Comparison of ENCODE assay signal across 1 cellular context in genomic region chr5:65766781-65767180, GRCh38.
TF ChIP-seq lines count a peak whose summit lies in the region.

No MANE protein-coding gene starts in this region.

TF ChIP-seq in WTC11, 78 proteins besides CTCF, POLR2A, EP300 and RAD21:
- TF ChIP-seq, protein P1, sequence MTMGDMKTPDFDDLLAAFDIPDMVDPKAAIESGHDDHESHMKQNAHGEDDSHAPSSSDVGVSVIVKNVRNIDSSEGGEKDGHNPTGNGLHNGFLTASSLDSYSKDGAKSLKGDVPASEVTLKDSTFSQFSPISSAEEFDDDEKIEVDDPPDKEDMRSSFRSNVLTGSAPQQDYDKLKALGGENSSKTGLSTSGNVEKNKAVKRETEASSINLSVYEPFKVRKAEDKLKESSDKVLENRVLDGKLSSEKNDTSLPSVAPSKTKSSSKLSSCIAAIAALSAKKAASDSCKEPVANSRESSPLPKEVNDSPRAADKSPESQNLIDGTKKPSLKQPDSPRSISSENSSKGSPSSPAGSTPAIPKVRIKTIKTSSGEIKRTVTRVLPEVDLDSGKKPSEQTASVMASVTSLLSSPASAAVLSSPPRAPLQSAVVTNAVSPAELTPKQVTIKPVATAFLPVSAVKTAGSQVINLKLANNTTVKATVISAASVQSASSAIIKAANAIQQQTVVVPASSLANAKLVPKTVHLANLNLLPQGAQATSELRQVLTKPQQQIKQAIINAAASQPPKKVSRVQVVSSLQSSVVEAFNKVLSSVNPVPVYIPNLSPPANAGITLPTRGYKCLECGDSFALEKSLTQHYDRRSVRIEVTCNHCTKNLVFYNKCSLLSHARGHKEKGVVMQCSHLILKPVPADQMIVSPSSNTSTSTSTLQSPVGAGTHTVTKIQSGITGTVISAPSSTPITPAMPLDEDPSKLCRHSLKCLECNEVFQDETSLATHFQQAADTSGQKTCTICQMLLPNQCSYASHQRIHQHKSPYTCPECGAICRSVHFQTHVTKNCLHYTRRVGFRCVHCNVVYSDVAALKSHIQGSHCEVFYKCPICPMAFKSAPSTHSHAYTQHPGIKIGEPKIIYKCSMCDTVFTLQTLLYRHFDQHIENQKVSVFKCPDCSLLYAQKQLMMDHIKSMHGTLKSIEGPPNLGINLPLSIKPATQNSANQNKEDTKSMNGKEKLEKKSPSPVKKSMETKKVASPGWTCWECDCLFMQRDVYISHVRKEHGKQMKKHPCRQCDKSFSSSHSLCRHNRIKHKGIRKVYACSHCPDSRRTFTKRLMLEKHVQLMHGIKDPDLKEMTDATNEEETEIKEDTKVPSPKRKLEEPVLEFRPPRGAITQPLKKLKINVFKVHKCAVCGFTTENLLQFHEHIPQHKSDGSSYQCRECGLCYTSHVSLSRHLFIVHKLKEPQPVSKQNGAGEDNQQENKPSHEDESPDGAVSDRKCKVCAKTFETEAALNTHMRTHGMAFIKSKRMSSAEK (CRISPR knock-in tag; IDR thresholded peaks at IDR 0.05; ENCODE audit: borderline replicate concordance) = no peak
- TF ChIP-seq ATF6 (CRISPR knock-in tag; IDR thresholded peaks at IDR 0.05) (no peak), ZNF281 (CRISPR knock-in tag; IDR thresholded peaks at IDR 0.05) (no peak), AR (CRISPR knock-in tag; IDR thresholded peaks at IDR 0.05) (no peak), NFE2L1 (CRISPR knock-in tag; IDR thresholded peaks at IDR 0.05) (no peak), FOXJ3 (CRISPR knock-in tag; IDR thresholded peaks at IDR 0.05; ENCODE audit: borderline replicate concordance) (no peak), ZBTB21 (CRISPR knock-in tag; IDR thresholded peaks at IDR 0.05; ENCODE audit: borderline replicate concordance) (no peak), PREB (CRISPR knock-in tag; IDR thresholded peaks at IDR 0.05; ENCODE audit: borderline replicate concordance) (no peak), RORB (CRISPR knock-in tag; IDR thresholded peaks at IDR 0.05) (no peak), IRF1 (CRISPR knock-in tag; IDR thresholded peaks at IDR 0.05) (no peak), ZNF263 (CRISPR knock-in tag; IDR thresholded peaks at IDR 0.05; ENCODE audit: low read depth) (no peak), E2F4 (CRISPR knock-in tag; IDR thresholded peaks at IDR 0.05; ENCODE audit: borderline replicate concordance, low read depth) (no peak), NR1H2 (CRISPR knock-in tag; IDR thresholded peaks at IDR 0.05) (no peak)
- TF ChIP-seq, protein P2, sequence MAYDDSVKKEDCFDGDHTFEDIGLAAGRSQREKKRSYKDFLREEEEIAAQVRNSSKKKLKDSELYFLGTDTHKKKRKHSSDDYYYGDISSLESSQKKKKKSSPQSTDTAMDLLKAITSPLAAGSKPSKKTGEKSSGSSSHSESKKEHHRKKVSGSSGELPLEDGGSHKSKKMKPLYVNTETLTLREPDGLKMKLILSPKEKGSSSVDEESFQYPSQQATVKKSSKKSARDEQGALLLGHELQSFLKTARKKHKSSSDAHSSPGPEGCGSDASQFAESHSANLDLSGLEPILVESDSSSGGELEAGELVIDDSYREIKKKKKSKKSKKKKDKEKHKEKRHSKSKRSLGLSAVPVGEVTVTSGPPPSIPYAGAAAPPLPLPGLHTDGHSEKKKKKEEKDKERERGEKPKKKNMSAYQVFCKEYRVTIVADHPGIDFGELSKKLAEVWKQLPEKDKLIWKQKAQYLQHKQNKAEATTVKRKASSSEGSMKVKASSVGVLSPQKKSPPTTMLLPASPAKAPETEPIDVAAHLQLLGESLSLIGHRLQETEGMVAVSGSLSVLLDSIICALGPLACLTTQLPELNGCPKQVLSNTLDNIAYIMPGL (CRISPR knock-in tag; IDR thresholded peaks at IDR 0.05) = no peak
